9 cellular contexts compared by ENCODE assay signal in genomic region chr22:46773074-46773473, GRCh38. TPM values are rescaled to one million over a fixed set of nuclear protein-coding genes. Genes with fewer than 3 reads are reported as not detected.
A peak's percentile ranks its signal among the peaks of the same experiment; 100 is the strongest.
DNase-seq lines count a peak whose midpoint lies in the region; ATAC-seq, FAIRE-seq and TF ChIP-seq lines count a peak whose summit lies in the region.
"Had no signal": no experiment of that assay in that cellular context is flagged by ENCODE, and none has a peak within 500 bp of the region (broad histone marks: within the 10 kb centered on the region; RNA-seq: fewer than 3 reads in every experiment).

No MANE protein-coding gene starts in this region.

- H3K9me3 ChIP-seq in Caco-2 (no peaks in the 10 kb centered on the region), HUES48 (ENCODE audit: control insufficient read depth, insufficient read depth, low read length) (no peaks in the 10 kb centered on the region), GM12878 (replicated peaks; ENCODE audit: control insufficient read depth, insufficient read depth, low read length) (no peaks in the 10 kb centered on the region), neutrophil (no peaks in the 10 kb centered on the region)

- H3K4me3 ChIP-seq in Caco-2 (ENCODE audit: low read depth, low read length), result no peak overlapping the region
- no peak overlapping the region for H3K4me3 ChIP-seq in HUES48 (ENCODE audit: low read depth, low read length)
- H3K4me3 ChIP-seq in GM12878, result peak overlapping the region; percentile 73
- H3K4me3 ChIP-seq in neutrophil (ENCODE audit: low read depth in 1 of 2, low read length in 1 of 2), result no peak overlapping the region

- in situ Hi-C loops in GM12878 (cut with MboI), result loop anchor here (25.0 kb wide), 1 partner anchor 1314 kb away; no protein-coding TSS in a partner anchor

- H3K79me2 ChIP-seq in GM12878 (ENCODE audit: control insufficient read depth, insufficient read depth, low read length), result peaks cover 72% of the 10 kb centered on the region

- TF ChIP-seq CTCF in Caco-2 (IDR thresholded peaks at IDR 0.05; ENCODE audit: insufficient read depth in 1 of 2, low read depth in 1 of 2, low read length in 1 of 2, severe bottlenecking in 1 of 2, unreplicated experiment in 1 of 2), result no peak
- TF ChIP-seq CTCF in GM12878 (IDR thresholded peaks at IDR 0.05 in 2 of 3, conservative IDR thresholded peaks at IDR 0.05 in 1 of 3; ENCODE audit: control insufficient read depth in 2 of 3, extremely low read depth in 1 of 3, insufficient read depth in 1 of 3, low read depth in 3 of 3, low read length in 3 of 3), result no peak
- TF ChIP-seq CTCF in neutrophil (IDR thresholded peaks at IDR 0.05), result no peak

- DNase-seq in Caco-2, result no peak
- DNase-seq in GM12878 (ENCODE audit: low read depth, low spot score), result no peak
- no peak for DNase-seq in AG08395 (ENCODE audit: low spot score)
- no peak for DNase-seq in SK-N-DZ (ENCODE audit: low spot score)
- DNase-seq in activated T-cell treated with anti-CD3 and anti-CD28 coated beads, Interleukin-2, amount 50 U/mL, for 4 hours, result no peak
- DNase-seq: NCI-H1417 treated with DMSO at 0.1 percent for 48 hours had no signal

- 3% methylated on average over 10 of the region's 10 CpGs for WGBS in GM12878 (ENCODE audit: insufficient coverage, insufficient replicate concordance, low lambda C conversion rate, missing lambda C conversion rate)

- peak overlapping the region; percentile 84 for H3K27ac Mint-ChIP-seq in Caco-2 (ENCODE audit: unreplicated experiment)

- no peaks in the 10 kb centered on the region for H3K9me3 Mint-ChIP-seq in Caco-2 (ENCODE audit: unreplicated experiment)
- H3K9me3 Mint-ChIP-seq in activated T-cell treated with anti-CD3 and anti-CD28 coated beads, Interleukin-2, amount 50 U/mL, for 4 hours, result no peaks in the 10 kb centered on the region

- H3K4me2 ChIP-seq in GM12878 (ENCODE audit: control insufficient read depth, insufficient read depth), result peak overlapping the region; percentile 75

- H3K4me1 Mint-ChIP-seq in Caco-2 (ENCODE audit: low read depth, unreplicated experiment), result peaks cover 35% of the 10 kb centered on the region
- peaks cover 86% of the 10 kb centered on the region for H3K4me1 Mint-ChIP-seq in activated T-cell treated with anti-CD3 and anti-CD28 coated beads, Interleukin-2, amount 50 U/mL, for 4 hours (ENCODE audit: low read depth)

- intact Hi-C loops in Caco-2 (cut with micrococcal nuclease; ENCODE audit: unreplicated experiment), result no loop called here
- intact Hi-C loops in GM12878 (cut with micrococcal nuclease; ENCODE audit: unreplicated experiment), result loop anchor here (10.0 kb wide), 1 partner anchor 178 kb away; no protein-coding TSS in a partner anchor

- no peak overlapping the region for H3K4me3 Mint-ChIP-seq in Caco-2 (ENCODE audit: unreplicated experiment)
- no peak overlapping the region for H3K4me3 Mint-ChIP-seq in activated T-cell treated with anti-CD3 and anti-CD28 coated beads, Interleukin-2, amount 50 U/mL, for 4 hours

- H3K9ac ChIP-seq in HUES48 (ENCODE audit: low read depth, low read length), result peak overlapping the region; percentile 30; the same call in 1 of the 2 replicates
- H3K9ac ChIP-seq in GM12878 (ENCODE audit: control insufficient read depth, insufficient read depth, low read length), result peak overlapping the region; percentile 61

- no peak for TF ChIP-seq EP300 in GM12878 (IDR thresholded peaks at IDR 0.05; ENCODE audit: borderline replicate concordance in 1 of 2, control insufficient read depth in 1 of 2, low read depth in 2 of 2, low read length in 2 of 2)

- SMC1A ChIA-PET in GM12878 (lab: Charles Lee; ENCODE audit: uncharacterized antibody, unreplicated experiment), result interaction anchor here (1.0 to 5.9 kb wide), 5 partner anchors 11 to 210 kb away, joined by 4 to 72 read pairs (median 8); partner anchors contain the start of gene TBC1D22A

- CTCF ChIA-PET in Caco-2 (lab: Charles Lee), result no interaction called here
- CTCF ChIA-PET in GM12878 (lab: Yijun Ruan, JAX), result interaction anchor here (1.6 to 8.2 kb wide), 4 partner anchors 12 to 211 kb away, joined by 3 to 117 read pairs (median 30); partner anchors contain the start of gene TBC1D22A

- H3K27me3 ChIP-seq in Caco-2 (replicated peaks; ENCODE audit: control insufficient read depth, insufficient read depth, low read length) (no peaks in the 10 kb centered on the region), HUES48 (ENCODE audit: control insufficient read depth, insufficient read depth, low read length) (no peaks in the 10 kb centered on the region), GM12878 (replicated peaks in 1 of 2; ENCODE audit: control insufficient read depth in 2 of 2, insufficient read depth in 2 of 2, low read length in 1 of 2) (no peaks in the 10 kb centered on the region), neutrophil (no peaks in the 10 kb centered on the region)

- H3K36me3 ChIP-seq in Caco-2 (ENCODE audit: control insufficient read depth, insufficient read depth, low read length), result no peaks in the 10 kb centered on the region; the same call in 1 of the 2 replicates
- H3K36me3 ChIP-seq in HUES48 (ENCODE audit: control insufficient read depth, insufficient read depth, low read length), result no peaks in the 10 kb centered on the region
- H3K36me3 ChIP-seq in GM12878 (ENCODE audit: control insufficient read depth in 2 of 2, insufficient read depth in 2 of 2, low read length in 1 of 2), result peaks cover 1 to 3% of the 10 kb centered on the region in 2 experiments; a peak in 1 of 4 replicates
- H3K36me3 ChIP-seq in neutrophil, result peaks cover 4% of the 10 kb centered on the region

- TF ChIP-seq POLR2A in GM12878 (IDR thresholded peaks at IDR 0.05; ENCODE audit: low read depth, low read length), result no peak

- H3K27ac ChIP-seq in HUES48 (ENCODE audit: low read depth, low read length) (peak overlapping the region; percentile 56), GM12878 (ENCODE audit: control insufficient read depth, insufficient read depth) (peak overlapping the region; percentile 94), neutrophil (peak overlapping the region; percentile 98)

- no peak for FAIRE-seq in GM12878 (lab: Jason Lieb, UNC)

- BruUV-seq in Caco-2 (replicated peaks; lab: Mats Ljungman, UMichigan) (no TSS peak), GM12878 (replicated peaks; lab: Mats Ljungman, UMichigan) (no TSS peak)

- peaks cover 38% of the 10 kb centered on the region for H3K4me1 ChIP-seq in Caco-2
- H3K4me1 ChIP-seq in HUES48 (ENCODE audit: control insufficient read depth, insufficient read depth, low read length), result peaks cover 30% of the 10 kb centered on the region
- H3K4me1 ChIP-seq in GM12878 (ENCODE audit: control insufficient read depth, insufficient read depth, low read length), result peaks cover 74% of the 10 kb centered on the region
- H3K4me1 ChIP-seq in neutrophil (ENCODE audit: control insufficient read depth in 1 of 2, insufficient read depth in 1 of 2, low read depth in 1 of 2, low read length in 1 of 2), result peaks cover 52 to 53% of the 10 kb centered on the region in 2 experiments

- peaks cover 3% of the 10 kb centered on the region; the same call in 1 of the 2 replicates for H4K20me1 ChIP-seq in GM12878 (ENCODE audit: control insufficient read depth, insufficient read depth)

- H3K36me3 Mint-ChIP-seq in Caco-2 (ENCODE audit: insufficient read depth, unreplicated experiment), result peaks cover 12% of the 10 kb centered on the region
- H3K36me3 Mint-ChIP-seq in activated T-cell treated with anti-CD3 and anti-CD28 coated beads, Interleukin-2, amount 50 U/mL, for 4 hours (ENCODE audit: insufficient read depth), result peaks cover 4% of the 10 kb centered on the region

- ATAC-seq in GM12878 (no peak), HG03139 (IDR thresholded peaks at IDR 0.05; ENCODE audit: unreplicated experiment) (no peak)
- ATAC-seq in activated T-cell treated with anti-CD3 and anti-CD28 coated beads, Interleukin-2, amount 50 U/mL, for 4 hours, result no peak

- RAD21 ChIA-PET in GM12878 (lab: Charles Lee; ENCODE audit: unreplicated experiment), result interaction anchor here (1.0 to 3.8 kb wide), 4 partner anchors 9 to 30 kb away, joined by 3 to 82 read pairs (median 28); partner anchors contain the start of gene TBC1D22A

- TF ChIP-seq RAD21 in GM12878 (IDR thresholded peaks at IDR 0.05; ENCODE audit: insufficient read depth, low read depth, low read length), result no peak

- no peak overlapping the region for H2AFZ ChIP-seq in GM12878 (ENCODE audit: control insufficient read depth, low read depth, low read length)

- POLR2A ChIA-PET in Caco-2 (lab: Charles Lee) (interaction anchor here (0.8 to 2.2 kb wide), 2 partner anchors 10 to 14 kb away, joined by 3 to 41 read pairs; partner anchors contain the start of gene TBC1D22A), GM12878 (lab: Charles Lee) (interaction anchor here (1.3 to 5.2 kb wide), 3 partner anchors 9 to 209 kb away, joined by 5 to 56 read pairs (median 8); partner anchors contain the start of gene TBC1D22A)

- no peaks in the 10 kb centered on the region for H3K27me3 Mint-ChIP-seq in Caco-2 (ENCODE audit: insufficient read depth, unreplicated experiment)
- no peaks in the 10 kb centered on the region for H3K27me3 Mint-ChIP-seq in activated T-cell treated with anti-CD3 and anti-CD28 coated beads, Interleukin-2, amount 50 U/mL, for 4 hours (ENCODE audit: low read depth)

RNA-seq across cellular contexts. Expression of gene TBC1D22A, which starts 10.6 kb away (rescaled TPM):
- total RNA-seq in Caco-2 (2022), result 26.7 and 32.6 TPM in 2 replicates
- 103 and 120 TPM in 2 replicates for total RNA-seq in GM12878 (2013; cell fraction: nucleolus; rRNA removed)
- total RNA-seq in GM12878 (2014; rRNA removed), result 25.2 and 27.7 TPM in 2 replicates
- 9.8 and 9.9 TPM in 2 replicates for total RNA-seq in GM12878 (2014; rRNA removed; fragmentation: Illumina TruSeq; extraction: Trizol)
- total RNA-seq in GM12878 (2021), result 44.7 and 45.5 TPM in 2 replicates
- polyA plus RNA-seq in GM12878 (2011; ENCODE audit: low read depth), result 16.4 TPM
- polyA plus RNA-seq in GM12878 (2011; rRNA removed), result 30.9 and 41.8 TPM in 2 replicates
- polyA plus RNA-seq in GM12878 (2011; cell fraction: cytosol; rRNA removed), result 45.0 and 49.5 TPM in 2 replicates
- 43.1 and 44.1 TPM in 2 replicates for polyA plus RNA-seq in GM12878 (2011; cell fraction: nucleus; rRNA removed)
- 44.7 and 50.1 TPM in 2 replicates for polyA plus RNA-seq in GM12878 (2012)
- 18.6 and 24.1 TPM in 2 replicates for polyA plus RNA-seq in GM12878 (2014; fragmentation: Illumina TruSeq; extraction: Trizol)
- polyA plus RNA-seq in GM12878 (2014; fragmentation: Nextera tagmentation; extraction: Ambion mirVana), result 1 to 10 TPM in 1 of 2 experiments, under 1 TPM in 1; 0.63 to 2.6 TPM
- 30.9 and 35.2 TPM in 2 replicates for polyA plus RNA-seq in GM12878 (2014; rRNA removed)
- 10 to 100 TPM; 27.0 to 32.9 TPM for polyA plus RNA-seq in GM12878 (2016; fragmentation: Nextera tagmentation; extraction: Ambion mirVana)
- polyA minus RNA-seq in GM12878 (2011; rRNA and poly(A)+ RNA removed), result 39.3 and 47.8 TPM in 2 replicates
- polyA minus RNA-seq in GM12878 (2011; cell fraction: cytosol; rRNA and poly(A)+ RNA removed), result 18.0 and 23.3 TPM in 2 replicates
- 34.8 and 46.1 TPM in 2 replicates for polyA minus RNA-seq in GM12878 (2011; cell fraction: nucleus; rRNA and poly(A)+ RNA removed)
- polyA plus RNA-seq in SK-N-DZ (2014; cell fraction: cytosol; rRNA removed), result 6.1 and 11.8 TPM in 2 replicates
- 5.7 and 8.3 TPM in 2 replicates for polyA plus RNA-seq in SK-N-DZ (2014; cell fraction: nucleus; rRNA removed)
- total RNA-seq in activated T-cell treated with anti-CD3 and anti-CD28 coated beads, Interleukin-2, amount 50 U/mL, for 4 hours, result 10 to 100 TPM; 29.8 to 31.1 (median 29.9) TPM

RNA-seq across cellular contexts. Expression of gene CERK, which starts 35.0 kb away (rescaled TPM):
- total RNA-seq in Caco-2 (2022), result 35.0 and 37.6 TPM in 2 replicates
- total RNA-seq in GM12878 (2013; cell fraction: nucleolus; rRNA removed), result 35.5 and 35.9 TPM in 2 replicates
- total RNA-seq in GM12878 (2014; rRNA removed), result 40.3 and 40.6 TPM in 2 replicates
- total RNA-seq in GM12878 (2014; rRNA removed; fragmentation: Illumina TruSeq; extraction: Trizol), result 30.8 and 32.6 TPM in 2 replicates
- total RNA-seq in GM12878 (2021), result 41.1 and 42.0 TPM in 2 replicates
- polyA plus RNA-seq in GM12878 (2011; ENCODE audit: low read depth), result 11.5 TPM
- polyA plus RNA-seq in GM12878 (2011; rRNA removed), result 25.3 and 27.8 TPM in 2 replicates
- polyA plus RNA-seq in GM12878 (2011; cell fraction: cytosol; rRNA removed), result 28.7 and 34.2 TPM in 2 replicates
- polyA plus RNA-seq in GM12878 (2011; cell fraction: nucleus; rRNA removed), result 14.9 and 21.7 TPM in 2 replicates
- 18.6 and 19.3 TPM in 2 replicates for polyA plus RNA-seq in GM12878 (2012)
- 15.3 and 26.8 TPM in 2 replicates for polyA plus RNA-seq in GM12878 (2014; fragmentation: Illumina TruSeq; extraction: Trizol)
- 1 to 10 TPM; 4.0 to 5.8 TPM for polyA plus RNA-seq in GM12878 (2014; fragmentation: Nextera tagmentation; extraction: Ambion mirVana)
- polyA plus RNA-seq in GM12878 (2014; rRNA removed), result 39.8 and 46.9 TPM in 2 replicates
- 10 to 100 TPM; 26.9 to 35.6 TPM for polyA plus RNA-seq in GM12878 (2016; fragmentation: Nextera tagmentation; extraction: Ambion mirVana)
- polyA minus RNA-seq in GM12878 (2011; rRNA and poly(A)+ RNA removed), result 37.7 and 40.8 TPM in 2 replicates
- 13.1 and 15.7 TPM in 2 replicates for polyA minus RNA-seq in GM12878 (2011; cell fraction: cytosol; rRNA and poly(A)+ RNA removed)
- polyA minus RNA-seq in GM12878 (2011; cell fraction: nucleus; rRNA and poly(A)+ RNA removed), result 10.8 and 24.0 TPM in 2 replicates
- 75.2 and 81.1 TPM in 2 replicates for polyA plus RNA-seq in SK-N-DZ (2014; cell fraction: cytosol; rRNA removed)
- polyA plus RNA-seq in SK-N-DZ (2014; cell fraction: nucleus; rRNA removed), result 34.0 and 34.4 TPM in 2 replicates
- total RNA-seq in activated T-cell treated with anti-CD3 and anti-CD28 coated beads, Interleukin-2, amount 50 U/mL, for 4 hours, result 10 to 100 TPM; 41.4 to 47.3 (median 44.9) TPM
